1 cellular context compared by ENCODE assay signal in the genomic region with DNA sequence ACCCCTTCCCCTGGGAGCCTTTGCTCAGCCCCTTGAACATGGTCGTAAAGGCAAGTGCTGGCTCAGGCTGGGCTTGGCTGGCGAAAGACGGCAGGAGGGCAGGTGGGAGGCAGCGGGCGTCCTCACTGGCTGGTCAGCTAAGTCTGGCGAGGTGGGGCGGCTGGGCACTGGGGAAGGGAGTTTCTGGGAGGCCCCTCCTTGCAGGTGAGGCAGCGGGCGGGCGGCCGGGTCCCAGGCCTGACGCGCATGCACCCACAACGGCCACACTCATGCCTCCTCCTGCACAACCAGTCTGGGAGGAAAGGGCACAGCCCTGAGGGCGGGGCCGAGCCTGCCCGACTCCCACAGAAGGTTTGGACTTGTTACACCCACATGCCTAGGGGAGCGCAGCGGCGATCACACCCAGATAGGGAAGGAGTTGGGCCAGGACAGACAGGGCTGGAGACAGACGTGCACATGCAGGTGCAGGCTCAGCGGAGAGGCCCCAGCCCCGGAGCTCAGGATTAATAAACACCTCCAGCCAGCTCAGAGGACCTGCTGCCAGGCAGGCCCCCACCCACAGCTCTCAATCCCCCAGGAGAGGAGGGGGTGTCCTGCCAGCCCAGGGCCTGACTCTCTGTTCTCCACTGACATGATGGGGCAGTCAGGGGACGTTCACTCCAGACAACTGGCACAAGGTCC.
TF ChIP-seq lines count a peak whose summit lies in the region.

A gene (minus strand): TSS at position 148 of the 681 bp plus-strand sequence. CDS start 108 bp downstream, at position 40.

TF ChIP-seq in HepG2, 621 proteins besides CTCF, POLR2A, EP300 and RAD21 (continued from another document and continues in another):
- TF ChIP-seq, protein P1, sequence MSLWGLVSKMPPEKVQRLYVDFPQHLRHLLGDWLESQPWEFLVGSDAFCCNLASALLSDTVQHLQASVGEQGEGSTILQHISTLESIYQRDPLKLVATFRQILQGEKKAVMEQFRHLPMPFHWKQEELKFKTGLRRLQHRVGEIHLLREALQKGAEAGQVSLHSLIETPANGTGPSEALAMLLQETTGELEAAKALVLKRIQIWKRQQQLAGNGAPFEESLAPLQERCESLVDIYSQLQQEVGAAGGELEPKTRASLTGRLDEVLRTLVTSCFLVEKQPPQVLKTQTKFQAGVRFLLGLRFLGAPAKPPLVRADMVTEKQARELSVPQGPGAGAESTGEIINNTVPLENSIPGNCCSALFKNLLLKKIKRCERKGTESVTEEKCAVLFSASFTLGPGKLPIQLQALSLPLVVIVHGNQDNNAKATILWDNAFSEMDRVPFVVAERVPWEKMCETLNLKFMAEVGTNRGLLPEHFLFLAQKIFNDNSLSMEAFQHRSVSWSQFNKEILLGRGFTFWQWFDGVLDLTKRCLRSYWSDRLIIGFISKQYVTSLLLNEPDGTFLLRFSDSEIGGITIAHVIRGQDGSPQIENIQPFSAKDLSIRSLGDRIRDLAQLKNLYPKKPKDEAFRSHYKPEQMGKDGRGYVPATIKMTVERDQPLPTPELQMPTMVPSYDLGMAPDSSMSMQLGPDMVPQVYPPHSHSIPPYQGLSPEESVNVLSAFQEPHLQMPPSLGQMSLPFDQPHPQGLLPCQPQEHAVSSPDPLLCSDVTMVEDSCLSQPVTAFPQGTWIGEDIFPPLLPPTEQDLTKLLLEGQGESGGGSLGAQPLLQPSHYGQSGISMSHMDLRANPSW (CRISPR knock-in tag; IDR thresholded peaks at IDR 0.05; ENCODE audit: borderline replicate concordance), result peak; percentile 80; the same call in 1 of the 2 replicates
- peak; percentile 66 for TF ChIP-seq ZNF605 (CRISPR knock-in tag; IDR thresholded peaks at IDR 0.05)
- TF ChIP-seq JUND (CRISPR knock-in tag; IDR thresholded peaks at IDR 0.05), result no peak
- peak; percentile 55 for TF ChIP-seq DR1 (CRISPR knock-in tag; IDR thresholded peaks at IDR 0.05)
- TF ChIP-seq ZNF292 (CRISPR knock-in tag; IDR thresholded peaks at IDR 0.05; ENCODE audit: borderline replicate concordance, low read depth), result peak; percentile 91
- TF ChIP-seq, protein P2, sequence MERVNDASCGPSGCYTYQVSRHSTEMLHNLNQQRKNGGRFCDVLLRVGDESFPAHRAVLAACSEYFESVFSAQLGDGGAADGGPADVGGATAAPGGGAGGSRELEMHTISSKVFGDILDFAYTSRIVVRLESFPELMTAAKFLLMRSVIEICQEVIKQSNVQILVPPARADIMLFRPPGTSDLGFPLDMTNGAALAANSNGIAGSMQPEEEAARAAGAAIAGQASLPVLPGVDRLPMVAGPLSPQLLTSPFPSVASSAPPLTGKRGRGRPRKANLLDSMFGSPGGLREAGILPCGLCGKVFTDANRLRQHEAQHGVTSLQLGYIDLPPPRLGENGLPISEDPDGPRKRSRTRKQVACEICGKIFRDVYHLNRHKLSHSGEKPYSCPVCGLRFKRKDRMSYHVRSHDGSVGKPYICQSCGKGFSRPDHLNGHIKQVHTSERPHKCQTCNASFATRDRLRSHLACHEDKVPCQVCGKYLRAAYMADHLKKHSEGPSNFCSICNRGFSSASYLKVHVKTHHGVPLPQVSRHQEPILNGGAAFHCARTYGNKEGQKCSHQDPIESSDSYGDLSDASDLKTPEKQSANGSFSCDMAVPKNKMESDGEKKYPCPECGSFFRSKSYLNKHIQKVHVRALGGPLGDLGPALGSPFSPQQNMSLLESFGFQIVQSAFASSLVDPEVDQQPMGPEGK (CRISPR knock-in tag; IDR thresholded peaks at IDR 0.05), result peak; percentile 84; the same call in 1 of the 2 replicates
- TF ChIP-seq SPEN (CRISPR knock-in tag; IDR thresholded peaks at IDR 0.05; ENCODE audit: low read depth), result peak; percentile 83
- TF ChIP-seq ZNF138 (CRISPR knock-in tag; IDR thresholded peaks at IDR 0.05; ENCODE audit: low read depth), result no peak; the same call in 1 of the 2 replicates
- TF ChIP-seq SKI (IDR thresholded peaks at IDR 0.05; ENCODE audit: partially characterized antibody), result peak; percentile 30
- TF ChIP-seq ZNF749 (CRISPR knock-in tag; IDR thresholded peaks at IDR 0.05; ENCODE audit: borderline replicate concordance), result no peak
- TF ChIP-seq ZNF891 (CRISPR knock-in tag; IDR thresholded peaks at IDR 0.05), result no peak
- 0 out of 2 replicates have a peak, but pooled peaks have one; percentile 19 for TF ChIP-seq ZMYM4 (CRISPR knock-in tag; IDR thresholded peaks at IDR 0.05)
- TF ChIP-seq NFE2L2 (IDR thresholded peaks at IDR 0.05; ENCODE audit: low read length), result no peak
- no peak for TF ChIP-seq MAFK (conservative IDR thresholded peaks at IDR 0.05 in 1 of 2, IDR thresholded peaks at IDR 0.05 in 1 of 2; ENCODE audit: low read length in 2 of 2)
- TF ChIP-seq NAIF1 (CRISPR knock-in tag; IDR thresholded peaks at IDR 0.05; ENCODE audit: borderline replicate concordance), result peak; percentile 64; the same call in 1 of the 2 replicates
- peak; percentile 57; the same call in 1 of the 2 replicates for TF ChIP-seq ZNF543 (CRISPR knock-in tag; IDR thresholded peaks at IDR 0.05)
- TF ChIP-seq, protein P3, sequence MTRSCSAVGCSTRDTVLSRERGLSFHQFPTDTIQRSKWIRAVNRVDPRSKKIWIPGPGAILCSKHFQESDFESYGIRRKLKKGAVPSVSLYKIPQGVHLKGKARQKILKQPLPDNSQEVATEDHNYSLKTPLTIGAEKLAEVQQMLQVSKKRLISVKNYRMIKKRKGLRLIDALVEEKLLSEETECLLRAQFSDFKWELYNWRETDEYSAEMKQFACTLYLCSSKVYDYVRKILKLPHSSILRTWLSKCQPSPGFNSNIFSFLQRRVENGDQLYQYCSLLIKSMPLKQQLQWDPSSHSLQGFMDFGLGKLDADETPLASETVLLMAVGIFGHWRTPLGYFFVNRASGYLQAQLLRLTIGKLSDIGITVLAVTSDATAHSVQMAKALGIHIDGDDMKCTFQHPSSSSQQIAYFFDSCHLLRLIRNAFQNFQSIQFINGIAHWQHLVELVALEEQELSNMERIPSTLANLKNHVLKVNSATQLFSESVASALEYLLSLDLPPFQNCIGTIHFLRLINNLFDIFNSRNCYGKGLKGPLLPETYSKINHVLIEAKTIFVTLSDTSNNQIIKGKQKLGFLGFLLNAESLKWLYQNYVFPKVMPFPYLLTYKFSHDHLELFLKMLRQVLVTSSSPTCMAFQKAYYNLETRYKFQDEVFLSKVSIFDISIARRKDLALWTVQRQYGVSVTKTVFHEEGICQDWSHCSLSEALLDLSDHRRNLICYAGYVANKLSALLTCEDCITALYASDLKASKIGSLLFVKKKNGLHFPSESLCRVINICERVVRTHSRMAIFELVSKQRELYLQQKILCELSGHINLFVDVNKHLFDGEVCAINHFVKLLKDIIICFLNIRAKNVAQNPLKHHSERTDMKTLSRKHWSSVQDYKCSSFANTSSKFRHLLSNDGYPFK (CRISPR knock-in tag; IDR thresholded peaks at IDR 0.05; ENCODE audit: borderline replicate concordance), result peak; percentile 13; the same call in 1 of the 2 replicates
- TF ChIP-seq KLF13 (CRISPR knock-in tag; IDR thresholded peaks at IDR 0.05), result peak; percentile 92; the same call in 1 of the 2 replicates
- TF ChIP-seq, protein P4, sequence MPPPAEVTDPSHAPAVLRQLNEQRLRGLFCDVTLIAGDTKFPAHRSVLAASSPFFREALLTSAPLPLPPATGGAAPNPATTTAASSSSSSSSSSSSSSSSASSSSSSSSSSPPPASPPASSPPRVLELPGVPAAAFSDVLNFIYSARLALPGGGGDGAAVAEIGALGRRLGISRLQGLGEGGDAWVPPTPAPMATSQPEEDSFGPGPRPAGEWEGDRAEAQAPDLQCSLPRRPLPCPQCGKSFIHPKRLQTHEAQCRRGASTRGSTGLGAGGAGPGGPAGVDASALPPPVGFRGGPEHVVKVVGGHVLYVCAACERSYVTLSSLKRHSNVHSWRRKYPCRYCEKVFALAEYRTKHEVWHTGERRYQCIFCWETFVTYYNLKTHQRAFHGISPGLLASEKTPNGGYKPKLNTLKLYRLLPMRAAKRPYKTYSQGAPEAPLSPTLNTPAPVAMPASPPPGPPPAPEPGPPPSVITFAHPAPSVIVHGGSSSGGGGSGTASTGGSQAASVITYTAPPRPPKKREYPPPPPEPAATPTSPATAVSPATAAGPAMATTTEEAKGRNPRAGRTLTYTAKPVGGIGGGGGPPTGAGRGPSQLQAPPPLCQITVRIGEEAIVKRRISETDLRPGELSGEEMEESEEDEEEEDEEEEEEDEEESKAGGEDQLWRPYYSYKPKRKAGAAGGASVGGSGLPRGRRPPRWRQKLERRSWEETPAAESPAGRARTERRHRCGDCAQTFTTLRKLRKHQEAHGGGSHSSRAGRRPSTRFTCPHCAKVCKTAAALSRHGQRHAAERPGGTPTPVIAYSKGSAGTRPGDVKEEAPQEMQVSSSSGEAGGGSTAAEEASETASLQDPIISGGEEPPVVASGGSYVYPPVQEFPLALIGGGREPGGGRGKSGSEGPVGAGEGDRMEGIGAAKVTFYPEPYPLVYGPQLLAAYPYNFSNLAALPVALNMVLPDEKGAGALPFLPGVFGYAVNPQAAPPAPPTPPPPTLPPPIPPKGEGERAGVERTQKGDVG (CRISPR knock-in tag; IDR thresholded peaks at IDR 0.05; ENCODE audit: borderline replicate concordance), result 0 out of 2 replicates have a peak, but pooled peaks have one; percentile 19
- peak; percentile 53 for TF ChIP-seq HDAC2 (CRISPR knock-in tag; IDR thresholded peaks at IDR 0.05)
- TF ChIP-seq ZNF556 (CRISPR knock-in tag; IDR thresholded peaks at IDR 0.05; ENCODE audit: borderline replicate concordance), result peak; percentile 40; the same call in 1 of the 2 replicates
- TF ChIP-seq, protein P5, sequence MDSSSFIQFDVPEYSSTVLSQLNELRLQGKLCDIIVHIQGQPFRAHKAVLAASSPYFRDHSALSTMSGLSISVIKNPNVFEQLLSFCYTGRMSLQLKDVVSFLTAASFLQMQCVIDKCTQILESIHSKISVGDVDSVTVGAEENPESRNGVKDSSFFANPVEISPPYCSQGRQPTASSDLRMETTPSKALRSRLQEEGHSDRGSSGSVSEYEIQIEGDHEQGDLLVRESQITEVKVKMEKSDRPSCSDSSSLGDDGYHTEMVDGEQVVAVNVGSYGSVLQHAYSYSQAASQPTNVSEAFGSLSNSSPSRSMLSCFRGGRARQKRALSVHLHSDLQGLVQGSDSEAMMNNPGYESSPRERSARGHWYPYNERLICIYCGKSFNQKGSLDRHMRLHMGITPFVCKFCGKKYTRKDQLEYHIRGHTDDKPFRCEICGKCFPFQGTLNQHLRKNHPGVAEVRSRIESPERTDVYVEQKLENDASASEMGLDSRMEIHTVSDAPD (CRISPR knock-in tag; IDR thresholded peaks at IDR 0.05), result 0 out of 2 replicates have a peak, but pooled peaks have one; percentile 17
- peak; percentile 63; the same call in 1 of the 2 replicates for TF ChIP-seq TAF1 (CRISPR knock-in tag; IDR thresholded peaks at IDR 0.05)
- peak; percentile 70; the same call in 1 of the 2 replicates for TF ChIP-seq REL (CRISPR knock-in tag; conservative IDR thresholded peaks at IDR 0.05)
- TF ChIP-seq, protein P6, sequence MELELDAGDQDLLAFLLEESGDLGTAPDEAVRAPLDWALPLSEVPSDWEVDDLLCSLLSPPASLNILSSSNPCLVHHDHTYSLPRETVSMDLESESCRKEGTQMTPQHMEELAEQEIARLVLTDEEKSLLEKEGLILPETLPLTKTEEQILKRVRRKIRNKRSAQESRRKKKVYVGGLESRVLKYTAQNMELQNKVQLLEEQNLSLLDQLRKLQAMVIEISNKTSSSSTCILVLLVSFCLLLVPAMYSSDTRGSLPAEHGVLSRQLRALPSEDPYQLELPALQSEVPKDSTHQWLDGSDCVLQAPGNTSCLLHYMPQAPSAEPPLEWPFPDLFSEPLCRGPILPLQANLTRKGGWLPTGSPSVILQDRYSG (CRISPR knock-in tag; IDR thresholded peaks at IDR 0.05), result 0 out of 2 replicates have a peak, but pooled peaks have one; percentile 24
- TF ChIP-seq, protein P7, sequence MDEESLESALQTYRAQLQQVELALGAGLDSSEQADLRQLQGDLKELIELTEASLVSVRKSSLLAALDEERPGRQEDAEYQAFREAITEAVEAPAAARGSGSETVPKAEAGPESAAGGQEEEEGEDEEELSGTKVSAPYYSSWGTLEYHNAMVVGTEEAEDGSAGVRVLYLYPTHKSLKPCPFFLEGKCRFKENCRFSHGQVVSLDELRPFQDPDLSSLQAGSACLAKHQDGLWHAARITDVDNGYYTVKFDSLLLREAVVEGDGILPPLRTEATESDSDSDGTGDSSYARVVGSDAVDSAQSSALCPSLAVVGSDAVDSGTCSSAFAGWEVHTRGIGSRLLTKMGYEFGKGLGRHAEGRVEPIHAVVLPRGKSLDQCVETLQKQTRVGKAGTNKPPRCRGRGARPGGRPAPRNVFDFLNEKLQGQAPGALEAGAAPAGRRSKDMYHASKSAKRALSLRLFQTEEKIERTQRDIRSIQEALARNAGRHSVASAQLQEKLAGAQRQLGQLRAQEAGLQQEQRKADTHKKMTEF (CRISPR knock-in tag; IDR thresholded peaks at IDR 0.05), result peak; percentile 37; the same call in 1 of the 2 replicates
- TF ChIP-seq, protein P8, sequence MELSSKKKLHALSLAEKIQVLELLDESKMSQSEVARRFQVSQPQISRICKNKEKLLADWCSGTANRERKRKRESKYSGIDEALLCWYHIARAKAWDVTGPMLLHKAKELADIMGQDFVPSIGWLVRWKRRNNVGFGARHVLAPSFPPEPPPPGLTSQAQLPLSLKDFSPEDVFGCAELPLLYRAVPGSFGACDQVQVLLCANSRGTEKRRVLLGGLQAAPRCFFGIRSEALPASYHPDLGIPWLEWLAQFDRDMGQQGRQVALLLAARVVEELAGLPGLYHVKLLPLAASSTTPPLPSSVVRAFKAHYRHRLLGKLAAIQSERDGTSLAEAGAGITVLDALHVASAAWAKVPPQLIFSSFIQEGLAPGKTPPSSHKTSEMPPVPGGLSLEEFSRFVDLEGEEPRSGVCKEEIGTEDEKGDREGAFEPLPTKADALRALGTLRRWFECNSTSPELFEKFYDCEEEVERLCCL (CRISPR knock-in tag; IDR thresholded peaks at IDR 0.05; ENCODE audit: borderline replicate concordance), result peak; percentile 38; the same call in 1 of the 2 replicates
- peak; percentile 26; the same call in 1 of the 2 replicates for TF ChIP-seq NR2C2 (CRISPR knock-in tag; IDR thresholded peaks at IDR 0.05; ENCODE audit: borderline replicate concordance)
- TF ChIP-seq JUNB (CRISPR knock-in tag; IDR thresholded peaks at IDR 0.05; ENCODE audit: borderline replicate concordance), result no peak
- peak; percentile 72 for TF ChIP-seq ZNF331 (CRISPR knock-in tag; IDR thresholded peaks at IDR 0.05)
- TF ChIP-seq, protein P9, sequence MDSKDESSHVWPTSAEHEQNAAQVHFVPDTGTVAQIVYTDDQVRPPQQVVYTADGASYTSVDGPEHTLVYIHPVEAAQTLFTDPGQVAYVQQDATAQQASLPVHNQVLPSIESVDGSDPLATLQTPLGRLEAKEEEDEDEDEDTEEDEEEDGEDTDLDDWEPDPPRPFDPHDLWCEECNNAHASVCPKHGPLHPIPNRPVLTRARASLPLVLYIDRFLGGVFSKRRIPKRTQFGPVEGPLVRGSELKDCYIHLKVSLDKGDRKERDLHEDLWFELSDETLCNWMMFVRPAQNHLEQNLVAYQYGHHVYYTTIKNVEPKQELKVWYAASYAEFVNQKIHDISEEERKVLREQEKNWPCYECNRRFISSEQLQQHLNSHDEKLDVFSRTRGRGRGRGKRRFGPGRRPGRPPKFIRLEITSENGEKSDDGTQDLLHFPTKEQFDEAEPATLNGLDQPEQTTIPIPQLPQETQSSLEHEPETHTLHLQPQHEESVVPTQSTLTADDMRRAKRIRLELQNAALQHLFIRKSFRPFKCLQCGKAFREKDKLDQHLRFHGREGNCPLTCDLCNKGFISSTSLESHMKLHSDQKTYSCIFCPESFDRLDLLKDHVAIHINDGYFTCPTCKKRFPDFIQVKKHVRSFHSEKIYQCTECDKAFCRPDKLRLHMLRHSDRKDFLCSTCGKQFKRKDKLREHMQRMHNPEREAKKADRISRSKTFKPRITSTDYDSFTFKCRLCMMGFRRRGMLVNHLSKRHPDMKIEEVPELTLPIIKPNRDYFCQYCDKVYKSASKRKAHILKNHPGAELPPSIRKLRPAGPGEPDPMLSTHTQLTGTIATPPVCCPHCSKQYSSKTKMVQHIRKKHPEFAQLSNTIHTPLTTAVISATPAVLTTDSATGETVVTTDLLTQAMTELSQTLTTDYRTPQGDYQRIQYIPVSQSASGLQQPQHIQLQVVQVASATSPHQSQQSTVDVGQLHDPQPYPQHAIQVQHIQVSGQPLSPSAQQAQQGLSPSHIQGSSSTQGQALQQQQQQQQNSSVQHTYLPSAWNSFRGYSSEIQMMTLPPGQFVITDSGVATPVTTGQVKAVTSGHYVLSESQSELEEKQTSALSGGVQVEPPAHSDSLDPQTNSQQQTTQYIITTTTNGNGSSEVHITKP (CRISPR knock-in tag; IDR thresholded peaks at IDR 0.05; ENCODE audit: low read depth), result peak; percentile 56
